In genomic region chr7:11540271-11540761, GRCh38 we compare ENCODE assay signal across 11 cellular contexts.
DNase-seq lines count a peak whose midpoint lies in the region; ATAC-seq, FAIRE-seq and TF ChIP-seq lines count a peak whose summit lies in the region.
"Had no signal": no experiment of that assay in that cellular context is flagged by ENCODE, and none has a peak within 500 bp of the region (broad histone marks: within the 10 kb centered on the region; RNA-seq: fewer than 3 reads in every experiment).

No MANE protein-coding gene starts in this region.

- H3K27me3 Mint-ChIP-seq in CD4-positive, alpha-beta memory T cell: no peaks in the 10 kb centered on the region
- H3K27me3 Mint-ChIP-seq in neural progenitor cell (ENCODE audit: insufficient read depth, low read depth): peaks cover 2% of the 10 kb centered on the region
- H3K27me3 Mint-ChIP-seq: activated naive CD4-positive, alpha-beta T cell treated with anti-CD3 and anti-CD28 coated beads, Interleukin-2, amount 50 U/mL, for 24 hours; naive B cell had no signal

- H4K20me1 ChIP-seq in PC-9 (ENCODE audit: insufficient read depth) (no peaks in the 10 kb centered on the region), fibroblast of lung (ENCODE audit: control insufficient read depth, extremely low read depth, insufficient read depth, low read length) (no peaks in the 10 kb centered on the region), neural progenitor cell (ENCODE audit: low read depth) (no peaks in the 10 kb centered on the region)

- no peaks in the 10 kb centered on the region for H3K9me2 ChIP-seq in PC-9 (ENCODE audit: insufficient read depth)

- CTCF ChIA-PET in PC-9 (lab: Charles Lee): interaction anchor here (0.7 kb wide), 1 partner anchor 106 kb away, joined by 3 read pairs; no protein-coding TSS in a partner anchor
- CTCF ChIA-PET in CD4-positive, alpha-beta memory T cell (lab: Charles Lee; ENCODE audit: partially characterized antibody): no interaction called here

- H3K36me3 ChIP-seq in PC-9 (ENCODE audit: low read depth) (no peaks in the 10 kb centered on the region), fibroblast of lung (ENCODE audit: control insufficient read depth, insufficient read depth, low read length) (no peaks in the 10 kb centered on the region), neural progenitor cell (no peaks in the 10 kb centered on the region)
- no peaks in the 10 kb centered on the region for H3K36me3 ChIP-seq in CD4-positive, alpha-beta memory T cell (ENCODE audit: insufficient read depth, low read length)

- TF ChIP-seq CTCF in PC-9 (conservative IDR thresholded peaks at IDR 0.05) (no peak), fibroblast of lung (conservative IDR thresholded peaks at IDR 0.05 in 1 of 2, IDR thresholded peaks at IDR 0.05 in 1 of 2; ENCODE audit: low read depth in 1 of 2, low read length in 2 of 2) (no peak), neural progenitor cell (IDR thresholded peaks at IDR 0.05) (no peak)

- BruUV-seq in PC-9 (replicated peaks; lab: Mats Ljungman, UMichigan): no TSS peak

- H3F3A ChIP-seq in PC-9 (ENCODE audit: insufficient read depth, low read depth) (no peaks in the 10 kb centered on the region), neural progenitor cell (ENCODE audit: low read depth) (no peaks in the 10 kb centered on the region)

- H3K4me2 ChIP-seq in PC-9 (no peak overlapping the region), fibroblast of lung (ENCODE audit: extremely low read depth, insufficient read depth, low read length) (no peak overlapping the region), neural progenitor cell (no peak overlapping the region)

- POLR2A ChIA-PET in PC-9 (lab: Charles Lee; ENCODE audit: unreplicated experiment): no interaction called here
- POLR2A ChIA-PET in CD4-positive, alpha-beta memory T cell (lab: Charles Lee; ENCODE audit: partially characterized antibody): no interaction called here

- no peaks in the 10 kb centered on the region for H3K4me1 ChIP-seq in PC-9 (replicated peaks; ENCODE audit: insufficient read depth)
- no peaks in the 10 kb centered on the region for H3K4me1 ChIP-seq in fibroblast of lung (ENCODE audit: control insufficient read depth, extremely low read depth, insufficient read depth, low read length)
- H3K4me1 ChIP-seq in CD4-positive, alpha-beta memory T cell (ENCODE audit: insufficient read depth, low read length): no peaks in the 10 kb centered on the region
- H3K4me1 ChIP-seq in neural progenitor cell: no peaks in the 10 kb centered on the region

- H3K9ac ChIP-seq in fibroblast of lung (ENCODE audit: insufficient read depth, low read length) (no peak overlapping the region), neural progenitor cell (no peak overlapping the region)

- H3K27ac ChIP-seq in PC-9 (no peak overlapping the region), fibroblast of lung (ENCODE audit: insufficient read depth, low read length) (no peak overlapping the region), neural progenitor cell (no peak overlapping the region)
- no peak overlapping the region for H3K27ac ChIP-seq in CD4-positive, alpha-beta memory T cell (ENCODE audit: low read depth, low read length)

- no peaks in the 10 kb centered on the region for H3K79me2 ChIP-seq in PC-9 (ENCODE audit: low read depth)
- no peaks in the 10 kb centered on the region for H3K79me2 ChIP-seq in fibroblast of lung (ENCODE audit: control insufficient read depth, insufficient read depth, low read length)
- H3K79me2 ChIP-seq in neural progenitor cell (ENCODE audit: low read depth): no peaks in the 10 kb centered on the region

- TF ChIP-seq POLR2A in H54 (IDR thresholded peaks at IDR 0.05; ENCODE audit: low read depth, low read length): no peak

- intact Hi-C loops in PC-9 (cut with micrococcal nuclease; ENCODE audit: unreplicated experiment): no loop called here
- intact Hi-C loops in CD4-positive, alpha-beta memory T cell (cut with micrococcal nuclease): no loop called here
- intact Hi-C loops in head of caudate nucleus (cut with DNase I): no loop called here

- no peak overlapping the region for H3K4me3 Mint-ChIP-seq in CD4-positive, alpha-beta memory T cell
- no peak overlapping the region for H3K4me3 Mint-ChIP-seq in neural progenitor cell
- H3K4me3 Mint-ChIP-seq: activated naive CD4-positive, alpha-beta T cell treated with anti-CD3 and anti-CD28 coated beads, Interleukin-2, amount 50 U/mL, for 24 hours; naive B cell had no signal

- H3K36me3 Mint-ChIP-seq in CD4-positive, alpha-beta memory T cell: no peaks in the 10 kb centered on the region
- H3K36me3 Mint-ChIP-seq in neural progenitor cell: peaks cover 12% of the 10 kb centered on the region
- H3K36me3 Mint-ChIP-seq: activated naive CD4-positive, alpha-beta T cell treated with anti-CD3 and anti-CD28 coated beads, Interleukin-2, amount 50 U/mL, for 24 hours; naive B cell had no signal

- H3K27me3 ChIP-seq in PC-9 (ENCODE audit: insufficient read depth, low read depth): no peaks in the 10 kb centered on the region
- no peaks in the 10 kb centered on the region for H3K27me3 ChIP-seq in fibroblast of lung (ENCODE audit: control insufficient read depth, insufficient read depth, low read length)
- no peaks in the 10 kb centered on the region for H3K27me3 ChIP-seq in CD4-positive, alpha-beta memory T cell (ENCODE audit: insufficient read depth, low read length)
- no peaks in the 10 kb centered on the region for H3K27me3 ChIP-seq in neural progenitor cell

- DNase-seq in H54 (ENCODE audit: insufficient read length, low spot score) (peak; percentile 36), PC-9 (peak in 1 of 2 experiments; percentile 17), fibroblast of lung (ENCODE audit: low read depth in 2 of 2) (peak; percentile 23 to 88), retina (peak; percentile 21), neural progenitor cell (ENCODE audit: low spot score) (no peak), head of caudate nucleus (no peak)
- DNase-seq in CD4-positive, alpha-beta memory T cell: no peak
- DNase-seq: activated CD4-positive, CD25-positive, alpha-beta regulatory T cell; naive B cell had no signal

- no peak for ATAC-seq in HG02970 (IDR thresholded peaks at IDR 0.05; ENCODE audit: low FRiP score, unreplicated experiment)

- H3K9me3 ChIP-seq in PC-9 (ENCODE audit: insufficient read depth, low read depth): no peaks in the 10 kb centered on the region; the same call in 1 of the 2 replicates
- no peaks in the 10 kb centered on the region for H3K9me3 ChIP-seq in fibroblast of lung (ENCODE audit: control insufficient read depth, insufficient read depth, low read depth, low read length)
- H3K9me3 ChIP-seq in CD4-positive, alpha-beta memory T cell (ENCODE audit: control insufficient read depth in 1 of 2, low read length in 2 of 2): no peaks in the 10 kb centered on the region
- no peaks in the 10 kb centered on the region for H3K9me3 ChIP-seq in neural progenitor cell (ENCODE audit: low read depth)

- H3K4me3 ChIP-seq in PC-9 (no peak overlapping the region), fibroblast of lung (replicated peaks in 1 of 4; ENCODE audit: control extremely low read depth in 1 of 4, insufficient read depth in 1 of 4, low read depth in 3 of 4, low read length in 4 of 4) (no peak overlapping the region), neural progenitor cell (no peak overlapping the region)
- no peak overlapping the region for H3K4me3 ChIP-seq in CD4-positive, alpha-beta memory T cell (ENCODE audit: low read length in 2 of 2)

- H3K27ac Mint-ChIP-seq in CD4-positive, alpha-beta memory T cell: no peak overlapping the region
- H3K27ac Mint-ChIP-seq in neural progenitor cell: no peak overlapping the region
- H3K27ac Mint-ChIP-seq: activated naive CD4-positive, alpha-beta T cell treated with anti-CD3 and anti-CD28 coated beads, Interleukin-2, amount 50 U/mL, for 24 hours; naive B cell had no signal

- H3K4me1 Mint-ChIP-seq in CD4-positive, alpha-beta memory T cell: no peaks in the 10 kb centered on the region
- peaks cover 4% of the 10 kb centered on the region for H3K4me1 Mint-ChIP-seq in neural progenitor cell
- H3K4me1 Mint-ChIP-seq: activated naive CD4-positive, alpha-beta T cell treated with anti-CD3 and anti-CD28 coated beads, Interleukin-2, amount 50 U/mL, for 24 hours had no signal

- peak overlapping the region; percentile 4; the same call in 1 of the 2 replicates for H2AFZ ChIP-seq in PC-9
- H2AFZ ChIP-seq in fibroblast of lung (ENCODE audit: low read length): no peak overlapping the region
- H2AFZ ChIP-seq in neural progenitor cell (replicated peaks): no peak overlapping the region

- peak; percentile 98 for FAIRE-seq in H54 (lab: Jason Lieb, UNC)

- peaks cover 0 to 6% (median 1%) of the 10 kb centered on the region in 8 donors for H3K9me3 Mint-ChIP-seq in CD4-positive, alpha-beta memory T cell
- peaks cover 3% of the 10 kb centered on the region for H3K9me3 Mint-ChIP-seq in neural progenitor cell
- H3K9me3 Mint-ChIP-seq: activated naive CD4-positive, alpha-beta T cell treated with anti-CD3 and anti-CD28 coated beads, Interleukin-2, amount 50 U/mL, for 24 hours had no signal

Comparison
In these comparisons a context has a peak if more than half of its experiments do, and no peak if none do; other contexts are left out.
1. DNase-seq: peak in H54 (single experiment), fibroblast of lung (2 of 2) and retina (single experiment); none in CD4-positive, alpha-beta memory T cell (0 of 5), neural progenitor cell (single experiment) and head of caudate nucleus (0 of 42).